Comparison of ENCODE assay signal across 2 cellular contexts in genomic region chr18:58429442-58429841, GRCh38.
TF ChIP-seq lines count a peak whose summit lies in the region.

No MANE protein-coding gene starts in this region.

TF ChIP-seq in HEK293, 187 proteins besides CTCF, POLR2A, EP300 and RAD21 (continued from another document):
- TF ChIP-seq ZNF26 (tag by site-specific recombination; IDR thresholded peaks at IDR 0.05), result no peak
- TF ChIP-seq PRDM10 (tag by site-specific recombination; IDR thresholded peaks at IDR 0.05), result no peak
- peak; percentile 55; the same call in 1 of the 2 replicates for TF ChIP-seq ZNF449 (tag by site-specific recombination; IDR thresholded peaks at IDR 0.05)
- TF ChIP-seq ZNF274 (IDR thresholded peaks at IDR 0.05; ENCODE audit: low read length), result no peak
- TF ChIP-seq ZNF274 (tag by site-specific recombination; IDR thresholded peaks at IDR 0.05; ENCODE audit: borderline replicate concordance), result no peak
- no peak for TF ChIP-seq ZNF580 (tag by site-specific recombination; IDR thresholded peaks at IDR 0.05)
- TF ChIP-seq GLIS2 (tag by site-specific recombination; IDR thresholded peaks at IDR 0.05), result no peak

TF ChIP-seq in WTC11, 78 proteins besides CTCF, POLR2A, EP300 and RAD21 (continued from another document):
- TF ChIP-seq ZNF532 (CRISPR knock-in tag; IDR thresholded peaks at IDR 0.05; ENCODE audit: borderline replicate concordance) (no peak), ZMAT4 (CRISPR knock-in tag; IDR thresholded peaks at IDR 0.05) (no peak), SP1 (CRISPR knock-in tag; conservative IDR thresholded peaks at IDR 0.05) (no peak), ZBTB43 (CRISPR knock-in tag; IDR thresholded peaks at IDR 0.05) (no peak), ZSCAN18 (CRISPR knock-in tag; IDR thresholded peaks at IDR 0.05) (no peak), FOXJ3 (CRISPR knock-in tag; IDR thresholded peaks at IDR 0.05; ENCODE audit: borderline replicate concordance) (no peak), PRDM15 (CRISPR knock-in tag; IDR thresholded peaks at IDR 0.05) (no peak), AR (CRISPR knock-in tag; IDR thresholded peaks at IDR 0.05) (no peak)
